Comparison of ENCODE assay signal across 30 cellular contexts in the genomic region with DNA sequence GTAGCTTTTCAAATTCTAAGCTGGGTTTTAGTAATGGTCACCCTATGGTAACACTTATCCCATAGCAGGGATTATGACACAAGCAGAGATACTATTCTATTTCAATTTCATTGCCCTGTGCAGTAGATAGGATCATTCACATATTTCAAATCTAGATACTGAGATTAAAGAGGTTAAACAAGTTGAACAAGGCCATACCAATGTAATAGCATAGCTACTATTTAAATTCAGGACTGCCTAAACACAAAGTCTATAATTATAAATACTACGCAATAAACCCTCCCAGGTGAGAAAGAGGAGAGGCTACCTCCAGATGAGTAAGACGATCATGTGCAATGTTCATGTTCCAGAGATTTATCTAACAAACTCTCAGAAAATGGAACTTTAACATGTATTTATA. TPM values are rescaled to one million over a fixed set of nuclear protein-coding genes. Genes with fewer than 3 reads are reported as not detected.
"Had no signal": no experiment of that assay in that cellular context is flagged by ENCODE, and none has a peak within 500 bp of the region (broad histone marks: within the 10 kb centered on the region; RNA-seq: fewer than 3 reads in every experiment).

No MANE protein-coding gene starts in this region.

- H3K9me3 Mint-ChIP-seq: mesothelial cell of epicardium; natural killer cell treated with Interleukin-12 subunit alpha and Interleukin-12 subunit beta and Interleukin-15 and Interleukin-18, amount 100 ng/mL, for 72 hours; stimulated activated memory B cell treated with anti-CD40 and anti-IgM and Interleukin-4, amounts not matched to agents 10 μg/mL and 1 μg/mL and 100 μg/mL, for 72 hours; stimulated activated naive CD8-positive, alpha-beta T cell treated with anti-CD3 and anti-CD28 coated beads, Interleukin-15, amount 100 ng/mL, for 72 hours had no signal

- H3K27me3 ChIP-seq: hepatocyte, ovary, right atrium auricular region, right lobe of liver, spleen, testis, thyroid gland, transverse colon, uterus had no signal

- DNase-seq: islet precursor cell; left ventricle myocardium inferior; naive thymus-derived CD4-positive, alpha-beta T cell; ovary; right lobe of liver; spleen; stimulated activated CD4-positive, alpha-beta T cell treated with anti-CD3 and anti-CD28 coated beads, Interleukin-4, amount 100 ng/mL, for 24 hours; stimulated activated naive CD4-positive, alpha-beta T cell treated with Interleukin-2 at 50 U/mL for 16 hours; stimulated activated naive CD8-positive, alpha-beta T cell treated with anti-CD3 and anti-CD28 coated beads, Interleukin-15, amount 100 ng/mL, for 72 hours; substantia nigra; testis; thyroid gland; transverse colon; uterus had no signal

- H3K36me3 Mint-ChIP-seq: mesothelial cell of epicardium; naive thymus-derived CD4-positive, alpha-beta T cell; natural killer cell treated with Interleukin-12 subunit alpha and Interleukin-12 subunit beta and Interleukin-15 and Interleukin-18, amount 100 ng/mL, for 72 hours; stimulated activated memory B cell treated with anti-CD40 and anti-IgM and Interleukin-4, amounts not matched to agents 10 μg/mL and 1 μg/mL and 100 μg/mL, for 72 hours had no signal

- H3K27me3 Mint-ChIP-seq: natural killer cell treated with Interleukin-12 subunit alpha and Interleukin-12 subunit beta and Interleukin-15 and Interleukin-18, amount 100 ng/mL, for 72 hours; progenitor cell of endocrine pancreas; stimulated activated memory B cell treated with anti-CD40 and anti-IgM and Interleukin-4, amounts not matched to agents 10 μg/mL and 1 μg/mL and 100 μg/mL, for 72 hours had no signal

- H3K27ac Mint-ChIP-seq: mesothelial cell of epicardium; naive thymus-derived CD4-positive, alpha-beta T cell; natural killer cell treated with Interleukin-12 subunit alpha and Interleukin-12 subunit beta and Interleukin-15 and Interleukin-18, amount 100 ng/mL, for 72 hours; progenitor cell of endocrine pancreas; stimulated activated memory B cell treated with anti-CD40 and anti-IgM and Interleukin-4, amounts not matched to agents 10 μg/mL and 1 μg/mL and 100 μg/mL, for 72 hours; stimulated activated naive CD8-positive, alpha-beta T cell treated with anti-CD3 and anti-CD28 coated beads, Interleukin-15, amount 100 ng/mL, for 72 hours had no signal

- H3K36me3 ChIP-seq: left ventricle myocardium inferior, ovary, right atrium auricular region, right lobe of liver, spleen, thyroid gland, transverse colon, uterus had no signal

- H3K4me1 ChIP-seq: left ventricle myocardium inferior, right atrium auricular region, right lobe of liver, spleen, testis, thyroid gland, uterus had no signal

- H3K4me1 Mint-ChIP-seq: stimulated activated memory B cell treated with anti-CD40 and anti-IgM and Interleukin-4, amounts not matched to agents 10 μg/mL and 1 μg/mL and 100 μg/mL, for 72 hours had no signal

- H2AFZ ChIP-seq: hepatocyte had no signal

- H3K79me2 ChIP-seq: hepatocyte had no signal

- H3K4me3 ChIP-seq: hepatocyte, left ventricle myocardium inferior, lung, ovary, right atrium auricular region, right lobe of liver, spleen, testis, thyroid gland, transverse colon, uterus had no signal

- H3K4me3 Mint-ChIP-seq: mesothelial cell of epicardium; naive thymus-derived CD4-positive, alpha-beta T cell; natural killer cell treated with Interleukin-12 subunit alpha and Interleukin-12 subunit beta and Interleukin-15 and Interleukin-18, amount 100 ng/mL, for 72 hours; stimulated activated memory B cell treated with anti-CD40 and anti-IgM and Interleukin-4, amounts not matched to agents 10 μg/mL and 1 μg/mL and 100 μg/mL, for 72 hours; stimulated activated naive CD8-positive, alpha-beta T cell treated with anti-CD3 and anti-CD28 coated beads, Interleukin-15, amount 100 ng/mL, for 72 hours had no signal

- ATAC-seq: naive thymus-derived CD4-positive, alpha-beta T cell; natural killer cell treated with Interleukin-12 subunit alpha and Interleukin-12 subunit beta and Interleukin-15 and Interleukin-18, amount 100 ng/mL, for 72 hours; right lobe of liver; stimulated activated memory B cell treated with anti-CD40 and anti-IgM and Interleukin-4, amounts not matched to agents 10 μg/mL and 1 μg/mL and 100 μg/mL, for 72 hours; stimulated activated naive CD8-positive, alpha-beta T cell treated with anti-CD3 and anti-CD28 coated beads, Interleukin-15, amount 100 ng/mL, for 72 hours had no signal

- H3K27ac ChIP-seq: hepatocyte, left ventricle myocardium inferior, ovary, right atrium auricular region, right lobe of liver, spleen, testis, thyroid gland, transverse colon, uterus had no signal

- H3K4me2 ChIP-seq: hepatocyte had no signal

- H3K9me3 ChIP-seq: left ventricle myocardium inferior, ovary, right atrium auricular region, right lobe of liver, spleen, testis, thyroid gland, transverse colon, uterus had no signal

RNA-seq across cellular contexts. Expression of gene LIPM, which starts 1.1 kb away (rescaled TPM):
- total RNA-seq: hepatocyte; kidney epithelial cell; left ventricle myocardium inferior; lung; mesothelial cell of epicardium; mononuclear cell; myocyte; naive thymus-derived CD4-positive, alpha-beta T cell; natural killer cell treated with Interleukin-12 subunit alpha and Interleukin-12 subunit beta and Interleukin-15 and Interleukin-18, amount 100 ng/mL, for 72 hours; omental fat pad; ovary; progenitor cell of endocrine pancreas; pulmonary artery endothelial cell; renal cortical epithelial cell; right lobe of liver; spleen; testis; thyroid gland; transverse colon; ureter; uterus had no signal
- polyA plus RNA-seq: hepatocyte, lung, neural cell, ovary, spleen had no signal

RNA-seq across cellular contexts. Expression of gene LIPN, which starts 43.8 kb away (rescaled TPM):
- total RNA-seq: kidney epithelial cell; left ventricle myocardium inferior; mesothelial cell of epicardium; myocyte; natural killer cell treated with Interleukin-12 subunit alpha and Interleukin-12 subunit beta and Interleukin-15 and Interleukin-18, amount 100 ng/mL, for 72 hours; ovary; progenitor cell of endocrine pancreas; pulmonary artery endothelial cell; renal cortical epithelial cell; right atrium auricular region; skeletal muscle tissue; thyroid gland; ureter; uterus had no signal
- polyA plus RNA-seq: hepatocyte; naive thymus-derived CD4-positive, alpha-beta T cell; neural cell; ovary had no signal

RNA-seq across cellular contexts. Expression of gene ANKRD22, which starts 48.0 kb away (rescaled TPM):
- total RNA-seq: left ventricle myocardium inferior, progenitor cell of endocrine pancreas, pulmonary artery endothelial cell, right atrium auricular region, skeletal muscle tissue, thyroid gland had no signal
